31 cellular contexts compared by ENCODE assay signal in genomic region chr11:97745515-97746050, GRCh38.
"Had no signal": no experiment of that assay in that cellular context is flagged by ENCODE, and none has a peak within 500 bp of the region (broad histone marks: within the 10 kb centered on the region; RNA-seq: fewer than 3 reads in every experiment).

No MANE protein-coding gene starts in this region.

- H3K36me3 ChIP-seq: ascending aorta, cardiac muscle cell, WERI-Rb-1 had no signal

- H3K27me3 ChIP-seq: ascending aorta, cardiac muscle cell had no signal

- DNase-seq: activated CD4-positive, alpha-beta memory T cell treated with anti-CD3 and anti-CD28 coated beads, Interleukin-2, amount 10 ng/mL, durations not matched to agents 7 days and 5 days; activated CD4-positive, alpha-beta T cell treated with anti-CD3 and anti-CD28 coated beads for 1 hour; activated CD4-positive, alpha-beta T cell treated with anti-CD3 and anti-CD28 coated beads for 36 hours; activated CD4-positive, alpha-beta T cell treated with anti-CD3 and anti-CD28 coated beads for 48 hours; activated CD4-positive, alpha-beta T cell treated with anti-CD3 and anti-CD28 coated beads, Interleukin-2, amount 10 ng/mL, durations not matched to agents 7 days and 5 days; activated CD4-positive, alpha-beta T cell treated with anti-CD3 and anti-CD28 coated beads, Interleukin-2, amount 50 U/mL, for 48 hours; activated CD4-positive, CD25-positive, alpha-beta regulatory T cell; activated CD8-positive, alpha-beta memory T cell treated with anti-CD3 and anti-CD28 coated beads for 24 hours; activated CD8-positive, alpha-beta memory T cell treated with anti-CD3 and anti-CD28 coated beads, Interleukin-2, amount 10 ng/mL, durations not matched to agents 7 days and 5 days; activated CD8-positive, alpha-beta memory T cell treated with anti-CD3 and anti-CD28 coated beads, Interleukin-2, amount 50 U/mL, for 48 hours; activated CD8-positive, alpha-beta T cell treated with anti-CD3 and anti-CD28 coated beads, Interleukin-2, amount 10 ng/mL, durations not matched to agents 7 days and 5 days; activated effector memory CD4-positive, alpha-beta T cell treated with Interleukin-2 at 50 U/mL for 16 hours; activated gamma-delta T cell; activated naive CD4-positive, alpha-beta T cell treated with anti-CD3 and anti-CD28 coated beads, Interleukin-2, amount 10 ng/mL, durations not matched to agents 7 days and 5 days; activated naive CD4-positive, alpha-beta T cell treated with Interleukin-2 at 50 U/mL for 16 hours; activated naive CD8-positive, alpha-beta T cell treated with anti-CD3 and anti-CD28 coated beads, Interleukin-2, amount 10 ng/mL, durations not matched to agents 7 days and 5 days; activated naive CD8-positive, alpha-beta T cell treated with anti-CD3 and anti-CD28 coated beads, Interleukin-2, amount 50 U/mL, for 24 hours; activated T-cell treated with anti-CD3 and anti-CD28 coated beads, Interleukin-2, amount 50 U/mL, for 24 hours; activated T-cell treated with anti-CD3 and anti-CD28 coated beads, Interleukin-2, amount 50 U/mL, for 48 hours; amygdala; anterior cingulate cortex; caudate nucleus; SW 1271; T-helper 1 cell; T-helper 2 cell; T-helper 9 cell; WERI-Rb-1 had no signal

- H3K4me1 ChIP-seq: ascending aorta had no signal

- ATAC-seq: activated CD4-positive, alpha-beta T cell treated with anti-CD3 and anti-CD28 coated beads for 36 hours; activated CD4-positive, CD25-positive, alpha-beta regulatory T cell treated with anti-CD3 and anti-CD28 coated beads, Interleukin-2, amount 50 U/mL, for 24 hours; activated CD8-positive, alpha-beta memory T cell treated with anti-CD3 and anti-CD28 coated beads, Interleukin-2, amount 10 ng/mL, durations not matched to agents 7 days and 5 days; activated CD8-positive, alpha-beta T cell treated with anti-CD3 and anti-CD28 coated beads, Interleukin-2, amount 10 ng/mL, durations not matched to agents 7 days and 5 days; activated naive CD8-positive, alpha-beta T cell treated with anti-CD3 and anti-CD28 coated beads, Interleukin-2, amount 50 U/mL, for 24 hours; WTC11 had no signal

- H3K4me3 ChIP-seq: ascending aorta, cardiac muscle cell had no signal

- H3K9me3 ChIP-seq: ascending aorta had no signal

- H3K27ac ChIP-seq: ascending aorta, cardiac muscle cell, WERI-Rb-1 had no signal
